ENCODE assay signal across 2 cellular contexts in the genomic region with DNA sequence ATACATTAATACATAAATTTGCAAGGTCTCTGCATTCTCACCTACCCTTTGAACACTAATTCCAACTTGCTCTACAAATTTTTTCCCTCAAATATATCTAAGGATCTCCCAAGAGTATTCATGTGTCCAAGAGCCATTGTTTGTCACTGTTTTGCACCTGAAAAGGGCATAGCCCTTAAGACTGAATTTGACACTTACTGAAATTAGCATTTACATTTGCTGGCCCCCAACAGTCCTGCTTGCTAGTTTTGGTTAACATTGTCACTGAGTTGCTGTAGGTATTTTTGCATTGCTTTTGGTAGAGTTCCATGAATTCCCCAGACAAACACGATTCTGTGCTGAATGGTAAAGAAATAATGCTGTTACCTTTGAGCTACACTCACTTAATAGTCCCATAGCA.
TF ChIP-seq lines count a peak whose summit lies in the region.

No MANE protein-coding gene starts in this region.

TF ChIP-seq in GM23338, 12 proteins besides CTCF, POLR2A, EP300 and RAD21 (continues in another document):
- TF ChIP-seq, protein P1, sequence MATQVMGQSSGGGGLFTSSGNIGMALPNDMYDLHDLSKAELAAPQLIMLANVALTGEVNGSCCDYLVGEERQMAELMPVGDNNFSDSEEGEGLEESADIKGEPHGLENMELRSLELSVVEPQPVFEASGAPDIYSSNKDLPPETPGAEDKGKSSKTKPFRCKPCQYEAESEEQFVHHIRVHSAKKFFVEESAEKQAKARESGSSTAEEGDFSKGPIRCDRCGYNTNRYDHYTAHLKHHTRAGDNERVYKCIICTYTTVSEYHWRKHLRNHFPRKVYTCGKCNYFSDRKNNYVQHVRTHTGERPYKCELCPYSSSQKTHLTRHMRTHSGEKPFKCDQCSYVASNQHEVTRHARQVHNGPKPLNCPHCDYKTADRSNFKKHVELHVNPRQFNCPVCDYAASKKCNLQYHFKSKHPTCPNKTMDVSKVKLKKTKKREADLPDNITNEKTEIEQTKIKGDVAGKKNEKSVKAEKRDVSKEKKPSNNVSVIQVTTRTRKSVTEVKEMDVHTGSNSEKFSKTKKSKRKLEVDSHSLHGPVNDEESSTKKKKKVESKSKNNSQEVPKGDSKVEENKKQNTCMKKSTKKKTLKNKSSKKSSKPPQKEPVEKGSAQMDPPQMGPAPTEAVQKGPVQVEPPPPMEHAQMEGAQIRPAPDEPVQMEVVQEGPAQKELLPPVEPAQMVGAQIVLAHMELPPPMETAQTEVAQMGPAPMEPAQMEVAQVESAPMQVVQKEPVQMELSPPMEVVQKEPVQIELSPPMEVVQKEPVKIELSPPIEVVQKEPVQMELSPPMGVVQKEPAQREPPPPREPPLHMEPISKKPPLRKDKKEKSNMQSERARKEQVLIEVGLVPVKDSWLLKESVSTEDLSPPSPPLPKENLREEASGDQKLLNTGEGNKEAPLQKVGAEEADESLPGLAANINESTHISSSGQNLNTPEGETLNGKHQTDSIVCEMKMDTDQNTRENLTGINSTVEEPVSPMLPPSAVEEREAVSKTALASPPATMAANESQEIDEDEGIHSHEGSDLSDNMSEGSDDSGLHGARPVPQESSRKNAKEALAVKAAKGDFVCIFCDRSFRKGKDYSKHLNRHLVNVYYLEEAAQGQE (IDR thresholded peaks at IDR 0.05; ENCODE audit: unreplicated experiment): no peak
- no peak for TF ChIP-seq JUNB (IDR thresholded peaks at IDR 0.05; ENCODE audit: unreplicated experiment)
- TF ChIP-seq NANOG (IDR thresholded peaks at IDR 0.05; ENCODE audit: borderline replicate concordance): no peak
- TF ChIP-seq ZNF331 (CRISPR knock-in tag; IDR thresholded peaks at IDR 0.05; ENCODE audit: low read depth): no peak
- TF ChIP-seq STAT1 (IDR thresholded peaks at IDR 0.05; ENCODE audit: unreplicated experiment): no peak
- TF ChIP-seq ZNF114 (CRISPR knock-in tag; IDR thresholded peaks at IDR 0.05): no peak
- TF ChIP-seq EZH2phosphoT487 (IDR thresholded peaks at IDR 0.05; ENCODE audit: unreplicated experiment): no peak
- no peak for TF ChIP-seq CREB1 (CRISPR knock-in tag; IDR thresholded peaks at IDR 0.05; ENCODE audit: low read depth)
- TF ChIP-seq, protein P2, sequence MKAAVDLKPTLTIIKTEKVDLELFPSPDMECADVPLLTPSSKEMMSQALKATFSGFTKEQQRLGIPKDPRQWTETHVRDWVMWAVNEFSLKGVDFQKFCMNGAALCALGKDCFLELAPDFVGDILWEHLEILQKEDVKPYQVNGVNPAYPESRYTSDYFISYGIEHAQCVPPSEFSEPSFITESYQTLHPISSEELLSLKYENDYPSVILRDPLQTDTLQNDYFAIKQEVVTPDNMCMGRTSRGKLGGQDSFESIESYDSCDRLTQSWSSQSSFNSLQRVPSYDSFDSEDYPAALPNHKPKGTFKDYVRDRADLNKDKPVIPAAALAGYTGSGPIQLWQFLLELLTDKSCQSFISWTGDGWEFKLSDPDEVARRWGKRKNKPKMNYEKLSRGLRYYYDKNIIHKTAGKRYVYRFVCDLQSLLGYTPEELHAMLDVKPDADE (IDR thresholded peaks at IDR 0.05): no peak
- no peak for TF ChIP-seq EZH2 (IDR thresholded peaks at IDR 0.05; ENCODE audit: low read depth, unreplicated experiment)
- TF ChIP-seq POLR2AphosphoS5 (IDR thresholded peaks at IDR 0.05; ENCODE audit: low read depth): no peak

TF ChIP-seq in WTC11, 78 proteins besides CTCF, POLR2A, EP300 and RAD21 (continued from another document):
- TF ChIP-seq FOXJ3 (CRISPR knock-in tag; IDR thresholded peaks at IDR 0.05; ENCODE audit: borderline replicate concordance) (no peak), JAZF1 (CRISPR knock-in tag; IDR thresholded peaks at IDR 0.05) (no peak), OVOL2 (CRISPR knock-in tag; IDR thresholded peaks at IDR 0.05; ENCODE audit: borderline replicate concordance) (no peak), ATF1 (CRISPR knock-in tag; IDR thresholded peaks at IDR 0.05) (no peak)
